In genomic region chr20:53099851-53100250, GRCh38 we compare ENCODE assay signal across 21 cellular contexts.
DNase-seq lines count a peak whose midpoint lies in the region; TF ChIP-seq lines count a peak whose summit lies in the region.
"Had no signal": no experiment of that assay in that cellular context is flagged by ENCODE, and none has a peak within 500 bp of the region (broad histone marks: within the 10 kb centered on the region; RNA-seq: fewer than 3 reads in every experiment).

No MANE protein-coding gene starts in this region.

- H3K27ac Mint-ChIP-seq in activated naive CD4-positive, alpha-beta T cell treated with anti-CD3 and anti-CD28 coated beads, Interleukin-2, amount 50 U/mL, for 24 hours = peak overlapping the region; percentile 47
- H3K27ac Mint-ChIP-seq in MCF 10A (ENCODE audit: low read depth, unreplicated experiment) (peak overlapping the region; percentile 84), type B pancreatic cell (peak overlapping the region; percentile 25)
- H3K27ac Mint-ChIP-seq: B cell had no signal

- DNase-seq in activated naive CD4-positive, alpha-beta T cell treated with Interleukin-2 at 50 U/mL for 16 hours = no peak
- DNase-seq in MCF 10A (ENCODE audit: unreplicated experiment) (no peak), mesenchymal stem cell (no peak), type B pancreatic cell (ENCODE audit: extremely low spot score, unreplicated experiment) (no peak), adrenal gland (no peak), OCI-M2 (lab: John Stamatoyannopoulos, UW; ENCODE audit: unreplicated experiment) (no peak), retina (no peak)
- DNase-seq: CD4-positive, CD25-positive, alpha-beta regulatory T cell; DMS153; EL; GOT3; NCI-H1417; NCI-H187; NCI-H2107; NCI-H510A; NCI-H82; PC-3; RPMI8226 had no signal

- no peak overlapping the region for H4K8ac ChIP-seq in mesenchymal stem cell (ENCODE audit: low read length)

- no peak overlapping the region for H4K91ac ChIP-seq in mesenchymal stem cell (ENCODE audit: low read length)

- intact Hi-C loops in MCF 10A (cut with micrococcal nuclease) = no loop called here
- intact Hi-C loops in adrenal gland (cut with DNase I) = no loop called here

- no peak overlapping the region for H3K4me3 ChIP-seq in mesenchymal stem cell (ENCODE audit: insufficient read depth in 1 of 2, low read depth in 1 of 2, low read length in 2 of 2)
- no peak overlapping the region for H3K4me3 ChIP-seq in adrenal gland

- H2AK5ac ChIP-seq in mesenchymal stem cell (ENCODE audit: low read length, severe bottlenecking) = no peak overlapping the region

- H3K23ac ChIP-seq in mesenchymal stem cell (ENCODE audit: low read length in 2 of 2) = no peak overlapping the region

- H2BK5ac ChIP-seq in mesenchymal stem cell (ENCODE audit: low read depth, low read length, poor library complexity, severe bottlenecking) = no peak overlapping the region

- H3K18ac ChIP-seq in mesenchymal stem cell (ENCODE audit: low read depth in 1 of 2, low read length in 2 of 2) = no peak overlapping the region

- no peaks in the 10 kb centered on the region for H3K36me3 ChIP-seq in mesenchymal stem cell (ENCODE audit: control insufficient read depth in 1 of 2, insufficient read depth in 2 of 2, low read depth in 1 of 2, low read length in 2 of 2)
- no peaks in the 10 kb centered on the region for H3K36me3 ChIP-seq in adrenal gland (replicated peaks in 1 of 2)

- no peak for TF ChIP-seq POLR2A in adrenal gland (IDR thresholded peaks at IDR 0.05)

- H3K4me1 ChIP-seq in mesenchymal stem cell (ENCODE audit: control insufficient read depth, insufficient read depth, low read depth, low read length) = no peaks in the 10 kb centered on the region
- H3K4me1 ChIP-seq in adrenal gland (replicated peaks in 1 of 2) = no peaks in the 10 kb centered on the region

- H3K36me3 Mint-ChIP-seq in activated naive CD4-positive, alpha-beta T cell treated with anti-CD3 and anti-CD28 coated beads, Interleukin-2, amount 50 U/mL, for 24 hours = peaks cover 26% of the 10 kb centered on the region
- H3K36me3 Mint-ChIP-seq in MCF 10A (ENCODE audit: insufficient read depth, unreplicated experiment) (no peaks in the 10 kb centered on the region), type B pancreatic cell (peaks cover 11% of the 10 kb centered on the region)

- H3K27ac ChIP-seq in mesenchymal stem cell (ENCODE audit: low read length, poor library complexity, severe bottlenecking) (no peak overlapping the region), adrenal gland (no peak overlapping the region)
- H3K27ac ChIP-seq: 22Rv1 had no signal

- H3K27me3 ChIP-seq in mesenchymal stem cell (ENCODE audit: control insufficient read depth in 1 of 2, insufficient read depth in 1 of 2, low read length in 2 of 2) = no peaks in the 10 kb centered on the region
- no peaks in the 10 kb centered on the region for H3K27me3 ChIP-seq in adrenal gland

- no peak overlapping the region for H3K4ac ChIP-seq in mesenchymal stem cell (ENCODE audit: low read depth in 1 of 2, low read length in 2 of 2)

- 70% methylated on average over 2 of the region's 2 CpGs for WGBS in mesenchymal stem cell
- 72 to 82% (median 77%) methylated on average over 2 of the region's 2 CpGs for WGBS in adrenal gland, 4 donors

- H2BK120ac ChIP-seq in mesenchymal stem cell (ENCODE audit: low read depth, low read length) = no peak overlapping the region

- POLR2A ChIA-PET in MCF 10A (lab: Yijun Ruan, JAX) = interaction anchor here (0.8 to 2.2 kb wide), 7 partner anchors 9 to 126 kb away, joined by 3 to 14 read pairs (median 3); no protein-coding TSS in a partner anchor

- no peak overlapping the region for H2BK12ac ChIP-seq in mesenchymal stem cell (ENCODE audit: low read length in 2 of 2)

- no peaks in the 10 kb centered on the region for H3K27me3 Mint-ChIP-seq in activated naive CD4-positive, alpha-beta T cell treated with anti-CD3 and anti-CD28 coated beads, Interleukin-2, amount 50 U/mL, for 24 hours
- H3K27me3 Mint-ChIP-seq in MCF 10A (ENCODE audit: insufficient read depth, unreplicated experiment) (no peaks in the 10 kb centered on the region), type B pancreatic cell (no peaks in the 10 kb centered on the region)
- H3K27me3 Mint-ChIP-seq: B cell; CD4-positive, CD25-positive, alpha-beta regulatory T cell had no signal

- H3K4me2 ChIP-seq in mesenchymal stem cell (ENCODE audit: low read length, poor library complexity, severe bottlenecking) = no peak overlapping the region

- H2BK15ac ChIP-seq in mesenchymal stem cell (ENCODE audit: low read depth, poor library complexity, severe bottlenecking) = no peak overlapping the region

- no peak overlapping the region for H3K4me3 Mint-ChIP-seq in activated naive CD4-positive, alpha-beta T cell treated with anti-CD3 and anti-CD28 coated beads, Interleukin-2, amount 50 U/mL, for 24 hours
- H3K4me3 Mint-ChIP-seq in MCF 10A (ENCODE audit: unreplicated experiment) = no peak overlapping the region
- no peak overlapping the region for H3K4me3 Mint-ChIP-seq in type B pancreatic cell
- H3K4me3 Mint-ChIP-seq: B cell; CD4-positive, CD25-positive, alpha-beta regulatory T cell had no signal

- H3K9me3 Mint-ChIP-seq in activated naive CD4-positive, alpha-beta T cell treated with anti-CD3 and anti-CD28 coated beads, Interleukin-2, amount 50 U/mL, for 24 hours = no peaks in the 10 kb centered on the region
- H3K9me3 Mint-ChIP-seq in MCF 10A (ENCODE audit: unreplicated experiment) (no peaks in the 10 kb centered on the region), type B pancreatic cell (peaks cover 4% of the 10 kb centered on the region)
- H3K9me3 Mint-ChIP-seq: CD4-positive, CD25-positive, alpha-beta regulatory T cell had no signal

- TF ChIP-seq CTCF in MCF 10A (IDR thresholded peaks at IDR 0.05; ENCODE audit: unreplicated experiment) (no peak), type B pancreatic cell (conservative IDR thresholded peaks at IDR 0.05) (no peak), adrenal gland (IDR thresholded peaks at IDR 0.05) (no peak)

- no peaks in the 10 kb centered on the region for H3K9me3 ChIP-seq in mesenchymal stem cell (ENCODE audit: control insufficient read depth, low read length)
- H3K9me3 ChIP-seq in adrenal gland (replicated peaks in 1 of 3) = no peaks in the 10 kb centered on the region

- H3K79me1 ChIP-seq in mesenchymal stem cell (replicated peaks; ENCODE audit: low read length, poor library complexity, severe bottlenecking) = no peaks in the 10 kb centered on the region

- CTCF ChIA-PET in MCF 10A (lab: Yijun Ruan, JAX) = interaction anchor here (0.7 to 1.3 kb wide), 3 partner anchors 9 to 857 kb away, joined by 3 to 4 read pairs (median 4); no protein-coding TSS in a partner anchor

- peak overlapping the region in 1 of 2 experiments; percentile 2 for H3K14ac ChIP-seq in mesenchymal stem cell (ENCODE audit: low read length in 2 of 2)

- H3K9ac ChIP-seq in mesenchymal stem cell (ENCODE audit: low read length) = peak overlapping the region; percentile 2

- H3K4me1 Mint-ChIP-seq in activated naive CD4-positive, alpha-beta T cell treated with anti-CD3 and anti-CD28 coated beads, Interleukin-2, amount 50 U/mL, for 24 hours = peaks cover 52% of the 10 kb centered on the region
- peaks cover 28% of the 10 kb centered on the region for H3K4me1 Mint-ChIP-seq in MCF 10A (ENCODE audit: insufficient read depth, unreplicated experiment)
- peaks cover 29% of the 10 kb centered on the region for H3K4me1 Mint-ChIP-seq in type B pancreatic cell (ENCODE audit: unreplicated experiment)
- H3K4me1 Mint-ChIP-seq: CD4-positive, CD25-positive, alpha-beta regulatory T cell had no signal

- BruUV-seq in MCF 10A (replicated peaks; lab: Mats Ljungman, UMichigan) = no TSS peak

- H2AFZ ChIP-seq in mesenchymal stem cell (ENCODE audit: low read depth, low read length) = no peak overlapping the region

Comparison
In these comparisons a context has a peak if more than half of its experiments do, and no peak if none do; other contexts are left out.
1. H3K27ac Mint-ChIP-seq: peak in every context shown above with its lines; median percentile 84 in MCF 10A; 47 in activated naive CD4-positive, alpha-beta T cell treated with anti-CD3 and anti-CD28 coated beads, Interleukin-2, amount 50 U/mL, for 24 hours; 25 in type B pancreatic cell.